In genomic region chr18:54254265-54254758, GRCh38 we compare ENCODE assay signal across 11 cellular contexts. TPM values are rescaled to one million over a fixed set of nuclear protein-coding genes. Genes with fewer than 3 reads are reported as not detected.
DNase-seq lines count a peak whose midpoint lies in the region; ATAC-seq, FAIRE-seq and TF ChIP-seq lines count a peak whose summit lies in the region.
"Had no signal": no experiment of that assay in that cellular context is flagged by ENCODE, and none has a peak within 500 bp of the region (broad histone marks: within the 10 kb centered on the region; RNA-seq: fewer than 3 reads in every experiment).

No MANE protein-coding gene starts in this region.

- H3K27me3 ChIP-seq in adipocyte (replicated peaks; ENCODE audit: control insufficient read depth, insufficient read depth, low read length) (no peaks in the 10 kb centered on the region), smooth muscle cell (ENCODE audit: low read depth) (no peaks in the 10 kb centered on the region)

- H3K9me3 ChIP-seq in adipocyte (ENCODE audit: control insufficient read depth, low read length) (no peaks in the 10 kb centered on the region), smooth muscle cell (replicated peaks; ENCODE audit: low read depth) (no peaks in the 10 kb centered on the region)

- H3K27ac ChIP-seq in smooth muscle cell (ENCODE audit: low read depth): peak overlapping the region; percentile 72

- WGBS in smooth muscle cell (ENCODE audit: low lambda C conversion rate): 11% methylated on average over 10 of the region's 10 CpGs

- no peaks in the 10 kb centered on the region for H3K79me2 ChIP-seq in smooth muscle cell (ENCODE audit: low read depth)

- TF ChIP-seq CTCF in smooth muscle cell (IDR thresholded peaks at IDR 0.05; ENCODE audit: borderline replicate concordance, insufficient read depth, poor library complexity, severe bottlenecking): no peak

- H3K36me3 ChIP-seq in adipocyte (ENCODE audit: control insufficient read depth, insufficient read depth, low read length, severe bottlenecking) (no peaks in the 10 kb centered on the region), smooth muscle cell (ENCODE audit: low read depth) (no peaks in the 10 kb centered on the region)

- no peaks in the 10 kb centered on the region for H4K20me1 ChIP-seq in smooth muscle cell (ENCODE audit: low read depth)

- peak overlapping the region; percentile 43 for H3K4me3 ChIP-seq in adipocyte (ENCODE audit: low read length)
- H3K4me3 ChIP-seq in smooth muscle cell: peak overlapping the region; percentile 38

- H3K4me1 ChIP-seq in adipocyte (ENCODE audit: control insufficient read depth, insufficient read depth, low read length): peaks cover 65% of the 10 kb centered on the region
- peaks cover 51% of the 10 kb centered on the region for H3K4me1 ChIP-seq in smooth muscle cell (ENCODE audit: low read depth)

- H3F3A ChIP-seq in smooth muscle cell (ENCODE audit: low read depth): peaks cover 11% of the 10 kb centered on the region

- peak overlapping the region; percentile 74 for H2AFZ ChIP-seq in smooth muscle cell (ENCODE audit: low read depth)

- peak overlapping the region; percentile 30 for H3K9ac ChIP-seq in adipocyte (ENCODE audit: low read length)
- H3K9ac ChIP-seq in smooth muscle cell (ENCODE audit: low read depth): peak overlapping the region; percentile 58

- DNase-seq in HT1080 (ENCODE audit: low read depth): peak; percentile 37
- peak; percentile 63 for DNase-seq in adipocyte (ENCODE audit: low read depth)
- no peak for DNase-seq in smooth muscle cell (lab: John Stamatoyannopoulos, UW; ENCODE audit: unreplicated experiment)
- DNase-seq in NCI-H1694 (lab: John Stamatoyannopoulos, UW): no peak
- DNase-seq in NCI-H2081 (lab: John Stamatoyannopoulos, UW): no peak
- DNase-seq in stimulated activated CD4-positive, alpha-beta T cell treated with anti-CD3 and anti-CD28 coated beads, Interleukin-15, amount 100 ng/mL, for 24 hours: no peak
- DNase-seq: activated CD4-positive, CD25-positive, alpha-beta regulatory T cell; aorta; stimulated activated CD4-positive, alpha-beta T cell treated with anti-CD3 and anti-CD28 coated beads, Interleukin-2, amount 100 ng/mL, for 24 hours had no signal

- ATAC-seq in GM21447 (IDR thresholded peaks at IDR 0.05; ENCODE audit: unreplicated experiment): no peak

- H3K4me2 ChIP-seq in smooth muscle cell: peak overlapping the region; percentile 81

- peak; percentile 73 for FAIRE-seq in islet of Langerhans (lab: Jason Lieb, UNC)

RNA-seq across cellular contexts. Expression of gene POLI, which starts 15.0 kb away (rescaled TPM):
- total RNA-seq in HT1080 (2014; rRNA removed; shearing (Covaris generic)): 8.6 and 10.6 TPM in 2 replicates
- polyA plus RNA-seq in HT1080 (2015; cell fraction: cytosol; rRNA removed): 14.7 and 15.2 TPM in 2 replicates
- polyA plus RNA-seq in HT1080 (2015; cell fraction: nucleus; rRNA removed): 87.0 and 88.9 TPM in 2 replicates
- total RNA-seq in smooth muscle cell: 36.1 and 56.7 TPM in 2 replicates
- 22.8 and 23.0 TPM in 2 replicates for polyA plus RNA-seq in smooth muscle cell

RNA-seq across cellular contexts. Expression of gene MBD2, which starts 29.8 kb away (rescaled TPM):
- total RNA-seq in HT1080 (2014; rRNA removed; shearing (Covaris generic)): 35.6 and 45.9 TPM in 2 replicates
- 27.3 and 28.0 TPM in 2 replicates for polyA plus RNA-seq in HT1080 (2015; cell fraction: cytosol; rRNA removed)
- 22.9 and 25.3 TPM in 2 replicates for polyA plus RNA-seq in HT1080 (2015; cell fraction: nucleus; rRNA removed)
- total RNA-seq in smooth muscle cell: 18.8 and 28.5 TPM in 2 replicates
- 42.6 and 63.9 TPM in 2 replicates for polyA plus RNA-seq in smooth muscle cell

Comparison
In these comparisons a context has a peak if more than half of its experiments do, and no peak if none do; other contexts are left out.
1. DNase-seq: peak in HT1080 (single experiment) and adipocyte (single experiment); none in smooth muscle cell (single experiment), NCI-H1694 (single experiment), NCI-H2081 (0 of 2) and stimulated activated CD4-positive, alpha-beta T cell treated with anti-CD3 and anti-CD28 coated beads, Interleukin-15, amount 100 ng/mL, for 24 hours (single experiment).